19 cellular contexts compared by ENCODE assay signal in genomic region chr17:20228410-20228809, GRCh38.
A peak's percentile ranks its signal among the peaks of the same experiment; 100 is the strongest.
DNase-seq lines count a peak whose midpoint lies in the region; ATAC-seq and TF ChIP-seq lines count a peak whose summit lies in the region.
"Had no signal": no experiment of that assay in that cellular context is flagged by ENCODE, and none has a peak within 500 bp of the region (broad histone marks: within the 10 kb centered on the region; RNA-seq: fewer than 3 reads in every experiment).

No MANE protein-coding gene starts in this region.

- H3K4me2 ChIP-seq in neural progenitor cell: no peak overlapping the region
- H3K4me2 ChIP-seq: KMS-11 had no signal

- H3K4me1 ChIP-seq in neural progenitor cell: no peaks in the 10 kb centered on the region
- H3K4me1 ChIP-seq: Peyer's patch had no signal

- H3K79me2 ChIP-seq in neural progenitor cell (ENCODE audit: low read depth): peaks cover 3% of the 10 kb centered on the region

- H3K36me3 ChIP-seq in neural progenitor cell: peaks cover 5% of the 10 kb centered on the region
- H3K36me3 ChIP-seq: MG63 had no signal

- no peak overlapping the region for H3K27ac ChIP-seq in neural progenitor cell
- no peak overlapping the region for H3K27ac ChIP-seq in CD4-positive, alpha-beta T cell (ENCODE audit: low read depth, low read length)
- H3K27ac ChIP-seq: 22Rv1; BLaER1 treated with 17β-estradiol and CSF1 and Interleukin-3, amounts not matched to agents 10 nM and 100 nM; GM23248; KMS-11; Peyer's patch had no signal

- no peaks in the 10 kb centered on the region for H3K27me3 ChIP-seq in neural progenitor cell
- H3K27me3 ChIP-seq in CD4-positive, alpha-beta T cell (ENCODE audit: control insufficient read depth, insufficient read depth, low read length): no peaks in the 10 kb centered on the region
- H3K27me3 ChIP-seq: BLaER1 treated with 17β-estradiol and CSF1 and Interleukin-3, amounts not matched to agents 10 nM and 100 nM; MG63; Peyer's patch had no signal

- H3K27me3 Mint-ChIP-seq in T-helper 1 cell treated with Interleukin-12 subunit alpha and Interleukin-12 subunit beta and Interleukin-4 antibody, amounts not matched to agents 30 μg/mL and 1 μg/mL, for 36 hours (ENCODE audit: low read depth): no peaks in the 10 kb centered on the region
- no peaks in the 10 kb centered on the region for H3K27me3 Mint-ChIP-seq in brain
- H3K27me3 Mint-ChIP-seq in neural progenitor cell (ENCODE audit: insufficient read depth, low read depth): peaks cover 8% of the 10 kb centered on the region
- no peaks in the 10 kb centered on the region for H3K27me3 Mint-ChIP-seq in CD4-positive, alpha-beta T cell
- no peaks in the 10 kb centered on the region for H3K27me3 Mint-ChIP-seq in activated CD4-positive, alpha-beta T cell treated with anti-CD3 and anti-CD28 coated beads for 36 hours

- ATAC-seq in CD4-positive, alpha-beta T cell (ENCODE audit: poor library complexity): no peak
- no peak for ATAC-seq in activated CD4-positive, alpha-beta T cell treated with anti-CD3 and anti-CD28 coated beads for 36 hours

- no peaks in the 10 kb centered on the region for H3F3A ChIP-seq in neural progenitor cell (ENCODE audit: low read depth)

- H3K9me3 Mint-ChIP-seq in T-helper 1 cell treated with Interleukin-12 subunit alpha and Interleukin-12 subunit beta and Interleukin-4 antibody, amounts not matched to agents 30 μg/mL and 1 μg/mL, for 36 hours: no peaks in the 10 kb centered on the region
- H3K9me3 Mint-ChIP-seq in brain: no peaks in the 10 kb centered on the region
- H3K9me3 Mint-ChIP-seq in neural progenitor cell: no peaks in the 10 kb centered on the region
- H3K9me3 Mint-ChIP-seq in CD4-positive, alpha-beta T cell: no peaks in the 10 kb centered on the region
- H3K9me3 Mint-ChIP-seq in activated CD4-positive, alpha-beta T cell treated with anti-CD3 and anti-CD28 coated beads for 36 hours (ENCODE audit: low read depth): no peaks in the 10 kb centered on the region

- no peak overlapping the region for H3K9ac ChIP-seq in neural progenitor cell
- H3K9ac ChIP-seq: BLaER1 treated with 17β-estradiol and CSF1 and Interleukin-3, amounts not matched to agents 10 nM and 100 nM; GM23248; KMS-11 had no signal

- no peak overlapping the region for H3K4me3 Mint-ChIP-seq in T-helper 1 cell treated with Interleukin-12 subunit alpha and Interleukin-12 subunit beta and Interleukin-4 antibody, amounts not matched to agents 30 μg/mL and 1 μg/mL, for 36 hours
- H3K4me3 Mint-ChIP-seq in brain: no peak overlapping the region
- H3K4me3 Mint-ChIP-seq in neural progenitor cell: no peak overlapping the region
- no peak overlapping the region for H3K4me3 Mint-ChIP-seq in CD4-positive, alpha-beta T cell
- H3K4me3 Mint-ChIP-seq in activated CD4-positive, alpha-beta T cell treated with anti-CD3 and anti-CD28 coated beads for 36 hours: no peak overlapping the region

- H4K20me1 ChIP-seq in neural progenitor cell (ENCODE audit: low read depth): no peaks in the 10 kb centered on the region

- CTCF ChIA-PET in CD4-positive, alpha-beta T cell (lab: Charles Lee): interaction anchor here (2.3 kb wide), 1 partner anchor 92 kb away, joined by 23 read pairs; no protein-coding TSS in a partner anchor
- CTCF ChIA-PET in activated CD4-positive, alpha-beta T cell treated with anti-CD3 and anti-CD28 coated beads for 36 hours (lab: Charles Lee): interaction anchor here (0.8 to 5.0 kb wide), 7 partner anchors 19 to 108 kb away, joined by 3 to 28 read pairs (median 8); no protein-coding TSS in a partner anchor

- peak overlapping the region; percentile 3 for H3K27ac Mint-ChIP-seq in T-helper 1 cell treated with Interleukin-12 subunit alpha and Interleukin-12 subunit beta and Interleukin-4 antibody, amounts not matched to agents 30 μg/mL and 1 μg/mL, for 36 hours
- H3K27ac Mint-ChIP-seq in brain (peak overlapping the region in 4 of 5 experiments; percentile 6 to 72 (median 52)), neural progenitor cell (peak overlapping the region; percentile 81)
- no peak overlapping the region for H3K27ac Mint-ChIP-seq in CD4-positive, alpha-beta T cell
- H3K27ac Mint-ChIP-seq in activated CD4-positive, alpha-beta T cell treated with anti-CD3 and anti-CD28 coated beads for 36 hours: no peak overlapping the region

- no peak overlapping the region for H3K4me3 ChIP-seq in neural progenitor cell
- H3K4me3 ChIP-seq: BLaER1 treated with 17β-estradiol and CSF1 and Interleukin-3, amounts not matched to agents 10 nM and 100 nM; GM23248; MG63; Peyer's patch had no signal

- no peak for TF ChIP-seq CTCF in brain (conservative IDR thresholded peaks at IDR 0.05)
- TF ChIP-seq CTCF in neural progenitor cell (IDR thresholded peaks at IDR 0.05): no peak
- no peak for TF ChIP-seq CTCF in CD4-positive, alpha-beta T cell (IDR thresholded peaks at IDR 0.05)

- no peaks in the 10 kb centered on the region for H3K9me3 ChIP-seq in neural progenitor cell (ENCODE audit: low read depth)
- no peaks in the 10 kb centered on the region for H3K9me3 ChIP-seq in CD4-positive, alpha-beta T cell (ENCODE audit: control insufficient read depth, low read length)
- H3K9me3 ChIP-seq: BLaER1 treated with 17β-estradiol and CSF1 and Interleukin-3, amounts not matched to agents 10 nM and 100 nM; MG63; Peyer's patch had no signal

- no peak overlapping the region for H2AFZ ChIP-seq in neural progenitor cell (replicated peaks)
- H2AFZ ChIP-seq: GM23248 had no signal

- peaks cover 10% of the 10 kb centered on the region for H3K4me1 Mint-ChIP-seq in T-helper 1 cell treated with Interleukin-12 subunit alpha and Interleukin-12 subunit beta and Interleukin-4 antibody, amounts not matched to agents 30 μg/mL and 1 μg/mL, for 36 hours (ENCODE audit: low read depth)
- H3K4me1 Mint-ChIP-seq in brain (peaks cover 50% of the 10 kb centered on the region), neural progenitor cell (peaks cover 39% of the 10 kb centered on the region)
- H3K4me1 Mint-ChIP-seq in CD4-positive, alpha-beta T cell (ENCODE audit: low read depth): peaks cover 39% of the 10 kb centered on the region
- peaks cover 38% of the 10 kb centered on the region for H3K4me1 Mint-ChIP-seq in activated CD4-positive, alpha-beta T cell treated with anti-CD3 and anti-CD28 coated beads for 36 hours

- DNase-seq in T-helper 1 cell (no peak), neural progenitor cell (ENCODE audit: low spot score) (no peak), NCI-H2196 treated with DMSO at 0.1 percent for 48 hours (lab: John Stamatoyannopoulos, UW; ENCODE audit: unreplicated experiment) (no peak), iPS-NIHi7 (ENCODE audit: extremely low spot score) (no peak)
- no peak for DNase-seq in CD4-positive, alpha-beta T cell
- no peak for DNase-seq in activated CD4-positive, alpha-beta T cell treated with anti-CD3 and anti-CD28 coated beads for 36 hours
- DNase-seq: DMS53, MG63, NCI-H1105, NCI-H187, NCI-H510A, Peyer's patch, SHP77 had no signal

- POLR2A ChIA-PET in CD4-positive, alpha-beta T cell (lab: Charles Lee): interaction anchor here (1.6 kb wide), 1 partner anchor 43 kb away, joined by 3 read pairs; no protein-coding TSS in a partner anchor
- POLR2A ChIA-PET in activated CD4-positive, alpha-beta T cell treated with anti-CD3 and anti-CD28 coated beads for 36 hours (lab: Charles Lee): no interaction called here

- H3K36me3 Mint-ChIP-seq in T-helper 1 cell treated with Interleukin-12 subunit alpha and Interleukin-12 subunit beta and Interleukin-4 antibody, amounts not matched to agents 30 μg/mL and 1 μg/mL, for 36 hours (ENCODE audit: low read depth): peaks cover 8% of the 10 kb centered on the region
- H3K36me3 Mint-ChIP-seq in brain (peaks cover 54% of the 10 kb centered on the region), neural progenitor cell (peaks cover 36% of the 10 kb centered on the region)
- no peaks in the 10 kb centered on the region for H3K36me3 Mint-ChIP-seq in CD4-positive, alpha-beta T cell (ENCODE audit: low read depth)
- no peaks in the 10 kb centered on the region for H3K36me3 Mint-ChIP-seq in activated CD4-positive, alpha-beta T cell treated with anti-CD3 and anti-CD28 coated beads for 36 hours (ENCODE audit: low read depth)

- intact Hi-C loops in CD4-positive, alpha-beta T cell (cut with DNase I, micrococcal nuclease): loop anchor here in 1 of 2 experiments (2.0 kb wide), 1 partner anchor 236 kb away; no protein-coding TSS in a partner anchor
- intact Hi-C loops in activated CD4-positive, alpha-beta T cell treated with anti-CD3 and anti-CD28 coated beads for 36 hours (cut with DNase I, micrococcal nuclease): loop anchor here in 1 of 2 experiments (10.0 kb wide), 2 partner anchors 234 to 616 kb away; no protein-coding TSS in a partner anchor

Comparison
In these comparisons a context has a peak if more than half of its experiments do, and no peak if none do; other contexts are left out.
1. H3K27ac Mint-ChIP-seq: peak in T-helper 1 cell treated with Interleukin-12 subunit alpha and Interleukin-12 subunit beta and Interleukin-4 antibody, amounts not matched to agents 30 μg/mL and 1 μg/mL, for 36 hours (single experiment), brain (4 of 5) and neural progenitor cell (single experiment); none in CD4-positive, alpha-beta T cell (single experiment) and activated CD4-positive, alpha-beta T cell treated with anti-CD3 and anti-CD28 coated beads for 36 hours (single experiment).